In the genomic region with DNA sequence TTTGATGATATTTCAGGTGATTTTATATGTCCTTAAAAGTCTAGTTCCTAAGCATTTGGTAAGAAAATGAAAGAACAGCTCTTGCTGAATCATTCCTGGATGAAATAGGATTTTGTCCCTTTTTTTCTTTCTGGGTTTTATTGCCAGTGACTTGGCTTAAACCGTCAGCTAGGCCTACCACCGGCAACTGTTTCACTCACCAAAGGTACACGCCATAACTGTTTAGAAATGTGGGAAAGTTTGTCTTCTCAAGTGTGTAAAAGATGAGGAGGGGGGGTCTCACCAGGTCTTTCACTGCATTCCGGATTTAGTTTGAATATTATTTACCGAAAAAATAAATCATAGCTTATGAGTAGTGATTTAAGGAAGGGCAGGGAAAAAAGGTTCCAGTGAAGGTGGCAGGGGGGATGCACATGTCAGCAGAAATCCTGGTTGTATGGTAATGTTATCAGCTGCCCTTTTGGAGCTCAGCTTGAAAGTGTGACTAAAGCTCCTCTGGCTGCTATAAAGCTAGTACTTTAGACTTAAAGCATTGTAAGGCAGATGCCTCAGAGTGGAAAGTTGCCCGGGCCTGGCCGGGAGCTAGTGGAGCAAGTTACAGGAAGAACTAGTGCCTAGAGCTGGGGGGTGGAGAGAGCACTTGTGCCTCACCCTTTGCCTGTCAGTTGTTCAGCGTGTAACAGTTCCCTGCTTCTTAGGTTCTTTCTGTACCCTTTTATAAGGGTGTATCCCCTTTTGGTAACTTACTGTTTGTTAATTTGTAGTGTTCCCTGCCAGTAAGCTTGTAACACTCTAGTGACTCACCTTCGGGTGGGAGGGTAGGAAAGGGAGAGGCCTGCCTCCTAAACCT, we compare ENCODE assay signal across 1 cellular context.
TF ChIP-seq lines count a peak whose summit lies in the region.

No MANE protein-coding gene starts in this region.

TF ChIP-seq in HepG2, 621 proteins besides CTCF, POLR2A, EP300 and RAD21 (continued from another document):
- peak; percentile 19; the same call in 1 of the 2 replicates for TF ChIP-seq ZNF503 (CRISPR knock-in tag; IDR thresholded peaks at IDR 0.05)
- TF ChIP-seq ASH2L (IDR thresholded peaks at IDR 0.05; ENCODE audit: insufficient read length, low read depth, low read length) = peak; percentile 49
- TF ChIP-seq ARID4A (CRISPR knock-in tag; IDR thresholded peaks at IDR 0.05; ENCODE audit: borderline replicate concordance) = peak; percentile 29; the same call in 1 of the 2 replicates
- 0 out of 2 replicates have a peak, but pooled peaks have one; percentile 34 for TF ChIP-seq TGIF2 (CRISPR knock-in tag; IDR thresholded peaks at IDR 0.05)
- no peak for TF ChIP-seq JUND (CRISPR knock-in tag; IDR thresholded peaks at IDR 0.05)
- peak; percentile 57 for TF ChIP-seq MAFF (IDR thresholded peaks at IDR 0.05; ENCODE audit: low read depth, low read length)
- TF ChIP-seq RBFOX2 (IDR thresholded peaks at IDR 0.05; ENCODE audit: low read depth, low read length) = peak; percentile 19; the same call in 1 of the 2 replicates
- peak; percentile 42; the same call in 1 of the 2 replicates for TF ChIP-seq YEATS4 (CRISPR knock-in tag; IDR thresholded peaks at IDR 0.05; ENCODE audit: borderline replicate concordance)
- TF ChIP-seq ZNF761 (CRISPR knock-in tag; conservative IDR thresholded peaks at IDR 0.05) = 0 out of 2 replicates have a peak, but pooled peaks have one; percentile 20
- peak; percentile 25; the same call in 1 of the 2 replicates for TF ChIP-seq ZSCAN9 (CRISPR knock-in tag; IDR thresholded peaks at IDR 0.05; ENCODE audit: borderline replicate concordance)
- TF ChIP-seq KMT2A (CRISPR knock-in tag; IDR thresholded peaks at IDR 0.05) = peak; percentile 68; the same call in 1 of the 2 replicates
- TF ChIP-seq MED1 (CRISPR knock-in tag; IDR thresholded peaks at IDR 0.05) = 0 out of 2 replicates have a peak, but pooled peaks have one; percentile 37
- 0 out of 2 replicates have a peak, but pooled peaks have one; percentile 26 for TF ChIP-seq KLF6 (CRISPR knock-in tag; IDR thresholded peaks at IDR 0.05)
- peak; percentile 15; the same call in 1 of the 2 replicates for TF ChIP-seq TFDP1 (CRISPR knock-in tag; IDR thresholded peaks at IDR 0.05; ENCODE audit: borderline replicate concordance)
- TF ChIP-seq PHF8 (CRISPR knock-in tag; IDR thresholded peaks at IDR 0.05) = peak; percentile 33; the same call in 1 of the 2 replicates
